In genomic region chr11:113690619-113691569, GRCh38 we compare ENCODE assay signal across 8 cellular contexts. TPM values are rescaled to one million over a fixed set of nuclear protein-coding genes. Genes with fewer than 3 reads are reported as not detected.
A peak's percentile ranks its signal among the peaks of the same experiment; 100 is the strongest.
DNase-seq lines count a peak whose midpoint lies in the region; ATAC-seq and TF ChIP-seq lines count a peak whose summit lies in the region.

No MANE protein-coding gene starts in this region.

- H3K4me3 ChIP-seq in GM12875 (ENCODE audit: low read depth, low read length) (no peak overlapping the region), prostate gland (no peak overlapping the region)

- H3K9me3 ChIP-seq in prostate gland, result no peaks in the 10 kb centered on the region

- no peaks in the 10 kb centered on the region for H3K4me1 ChIP-seq in prostate gland (replicated peaks)

- no peaks in the 10 kb centered on the region for H3K9me3 Mint-ChIP-seq in stimulated activated effector memory CD8-positive, alpha-beta T cell treated with anti-CD3 and anti-CD28 coated beads, Interleukin-12 subunit alpha, Interleukin-12 subunit beta, amount 100 ng/mL, for 72 hours

- H3K36me3 ChIP-seq in prostate gland, result no peaks in the 10 kb centered on the region

- no peaks in the 10 kb centered on the region for H3K36me3 Mint-ChIP-seq in stimulated activated effector memory CD8-positive, alpha-beta T cell treated with anti-CD3 and anti-CD28 coated beads, Interleukin-12 subunit alpha, Interleukin-12 subunit beta, amount 100 ng/mL, for 72 hours

- ATAC-seq in stimulated activated effector memory CD8-positive, alpha-beta T cell treated with anti-CD3 and anti-CD28 coated beads, Interleukin-12 subunit alpha, Interleukin-12 subunit beta, amount 100 ng/mL, for 72 hours, result peak; percentile 65
- ATAC-seq in HG02759 (IDR thresholded peaks at IDR 0.05; ENCODE audit: unreplicated experiment), result no peak

- TF ChIP-seq POLR2A in prostate gland (IDR thresholded peaks at IDR 0.05), result no peak

- WGBS in prostate gland, result 78% methylated on average over 15 of the region's 15 CpGs

- H3K27ac ChIP-seq in prostate gland, result no peak overlapping the region

- no peak overlapping the region for H3K27ac Mint-ChIP-seq in stimulated activated effector memory CD8-positive, alpha-beta T cell treated with anti-CD3 and anti-CD28 coated beads, Interleukin-12 subunit alpha, Interleukin-12 subunit beta, amount 100 ng/mL, for 72 hours

- no peaks in the 10 kb centered on the region for H3K27me3 ChIP-seq in prostate gland (replicated peaks; ENCODE audit: insufficient read depth)

- DNase-seq in ACHN (peak; percentile 81), SK-MEL-5 (ENCODE audit: low read depth, low spot score) (peak; percentile 28), fibroblast of the conjunctiva (ENCODE audit: low read depth) (peak; percentile 5), prostate gland (ENCODE audit: low spot score) (no peak), cortex of kidney (lab: John Stamatoyannopoulos, UW) (no peak)
- no peak for DNase-seq in stimulated activated effector memory CD8-positive, alpha-beta T cell treated with anti-CD3 and anti-CD28 coated beads, Interleukin-12 subunit alpha, Interleukin-12 subunit beta, amount 100 ng/mL, for 72 hours (ENCODE audit: low spot score in 2 of 2)

- peak; percentile 74 for TF ChIP-seq CTCF in GM12875 (IDR thresholded peaks at IDR 0.05; ENCODE audit: borderline replicate concordance, insufficient read depth, low read depth, low read length)
- no peak for TF ChIP-seq CTCF in prostate gland (IDR thresholded peaks at IDR 0.05)

- peaks cover 6% of the 10 kb centered on the region for H3K4me1 Mint-ChIP-seq in stimulated activated effector memory CD8-positive, alpha-beta T cell treated with anti-CD3 and anti-CD28 coated beads, Interleukin-12 subunit alpha, Interleukin-12 subunit beta, amount 100 ng/mL, for 72 hours

- in situ Hi-C loops in ACHN (cut with HindIII; ENCODE audit: low pct_ligation_motif_present, low pct_unique_long_range_greater_than_20kb, low sequenced_read_pairs) (no loop called here), SK-MEL-5 (cut with HindIII; ENCODE audit: low pct_unique_long_range_greater_than_20kb, low sequenced_read_pairs) (no loop called here)

- no peak overlapping the region for H3K4me3 Mint-ChIP-seq in stimulated activated effector memory CD8-positive, alpha-beta T cell treated with anti-CD3 and anti-CD28 coated beads, Interleukin-12 subunit alpha, Interleukin-12 subunit beta, amount 100 ng/mL, for 72 hours

- intact Hi-C loops in prostate gland (cut with DNase I), result no loop called here

RNA-seq across cellular contexts. Expression of gene TMPRSS5, which starts 15.2 kb away (rescaled TPM):
- 2.0 and 2.3 TPM in 2 replicates for total RNA-seq in SK-MEL-5 (2014; rRNA removed; shearing (Covaris generic))
- polyA plus RNA-seq in SK-MEL-5 (2015; cell fraction: cytosol; rRNA removed), result 1.7 and 3.3 TPM in 2 replicates
- 13.2 and 14.5 TPM in 2 replicates for polyA plus RNA-seq in SK-MEL-5 (2015; cell fraction: nucleus; rRNA removed)
- 1 to 10 TPM; 1.5 to 2.1 TPM for total RNA-seq in prostate gland

Comparison
In these comparisons a context has a peak if more than half of its experiments do, and no peak if none do; other contexts are left out.
1. DNase-seq: peak in ACHN (single experiment), SK-MEL-5 (single experiment) and fibroblast of the conjunctiva (single experiment); none in stimulated activated effector memory CD8-positive, alpha-beta T cell treated with anti-CD3 and anti-CD28 coated beads, Interleukin-12 subunit alpha, Interleukin-12 subunit beta, amount 100 ng/mL, for 72 hours (0 of 2), prostate gland (single experiment) and cortex of kidney (single experiment).